In genomic region chr11:90135016-90135415, GRCh38 we compare ENCODE assay signal across 1 cellular context.
TF ChIP-seq lines count a peak whose summit lies in the region.

No MANE protein-coding gene starts in this region.

TF ChIP-seq in K562, 482 proteins besides CTCF, POLR2A, EP300 and RAD21:
- no peak for TF ChIP-seq CUX1 (CRISPR knock-in tag; IDR thresholded peaks at IDR 0.05)
- TF ChIP-seq BHLHE40 (IDR thresholded peaks at IDR 0.05; ENCODE audit: low read length), result no peak
- TF ChIP-seq NFE2 (IDR thresholded peaks at IDR 0.05; ENCODE audit: low read depth), result no peak
- no peak for TF ChIP-seq SOX6 (IDR thresholded peaks at IDR 0.05)
- no peak for TF ChIP-seq CCAR2 (IDR thresholded peaks at IDR 0.05; ENCODE audit: low read depth, low read length)
- no peak for TF ChIP-seq CBX3 (IDR thresholded peaks at IDR 0.05; ENCODE audit: borderline replicate concordance in 1 of 2, low read length in 2 of 2)
- no peak for TF ChIP-seq TEAD1 (CRISPR knock-in tag; IDR thresholded peaks at IDR 0.05)
- TF ChIP-seq FOXP4 (CRISPR knock-in tag; IDR thresholded peaks at IDR 0.05; ENCODE audit: borderline replicate concordance), result no peak
- TF ChIP-seq HMG20A (CRISPR knock-in tag; conservative IDR thresholded peaks at IDR 0.05), result no peak
- no peak for TF ChIP-seq KDM4B (IDR thresholded peaks at IDR 0.05; ENCODE audit: borderline replicate concordance in 2 of 2, low read depth in 1 of 2)
- no peak for TF ChIP-seq HNRNPL (IDR thresholded peaks at IDR 0.05; ENCODE audit: low read depth, low read length)
- no peak for TF ChIP-seq ZFP30 (CRISPR knock-in tag; IDR thresholded peaks at IDR 0.05; ENCODE audit: borderline replicate concordance)
- TF ChIP-seq ZNF324 (CRISPR knock-in tag; IDR thresholded peaks at IDR 0.05), result no peak
- TF ChIP-seq ZNF655 (CRISPR knock-in tag; IDR thresholded peaks at IDR 0.05), result no peak
- no peak for TF ChIP-seq KLF1 (tag; IDR thresholded peaks at IDR 0.05)
- no peak for TF ChIP-seq ZNF780A (CRISPR knock-in tag; IDR thresholded peaks at IDR 0.05)
- no peak for TF ChIP-seq PURB (CRISPR knock-in tag; IDR thresholded peaks at IDR 0.05; ENCODE audit: low read depth)
- no peak for TF ChIP-seq ZNF592 (IDR thresholded peaks at IDR 0.05)
- TF ChIP-seq ZNF175 (CRISPR knock-in tag; IDR thresholded peaks at IDR 0.05; ENCODE audit: low read depth), result no peak
